ENCODE assay signal across 20 cellular contexts in genomic region chr7:41162612-41163011, GRCh38.
A peak's percentile ranks its signal among the peaks of the same experiment; 100 is the strongest.
DNase-seq lines count a peak whose midpoint lies in the region; ATAC-seq, FAIRE-seq and TF ChIP-seq lines count a peak whose summit lies in the region.
"Had no signal": no experiment of that assay in that cellular context is flagged by ENCODE, and none has a peak within 500 bp of the region (broad histone marks: within the 10 kb centered on the region; RNA-seq: fewer than 3 reads in every experiment).

No MANE protein-coding gene starts in this region.

- H3K27me3 ChIP-seq in astrocyte (ENCODE audit: insufficient read depth, low read length) = no peaks in the 10 kb centered on the region

- no peak overlapping the region for H3K4me2 ChIP-seq in astrocyte (ENCODE audit: low read length)
- H3K4me2 ChIP-seq: GM23338 had no signal

- no peaks in the 10 kb centered on the region for H3K27me3 Mint-ChIP-seq in astrocyte (ENCODE audit: low read depth, unreplicated experiment)
- no peaks in the 10 kb centered on the region for H3K27me3 Mint-ChIP-seq in activated CD4-positive, alpha-beta T cell treated with anti-CD3 and anti-CD28 coated beads for 36 hours
- H3K27me3 Mint-ChIP-seq in T-cell = no peaks in the 10 kb centered on the region

- CTCF ChIA-PET in activated CD4-positive, alpha-beta T cell treated with anti-CD3 and anti-CD28 coated beads for 36 hours (lab: Charles Lee) = no interaction called here
- CTCF ChIA-PET in T-cell (lab: Charles Lee) = no interaction called here

- H3K4me1 Mint-ChIP-seq in astrocyte (ENCODE audit: low read depth, unreplicated experiment) = peaks cover 8% of the 10 kb centered on the region
- H3K4me1 Mint-ChIP-seq in activated CD4-positive, alpha-beta T cell treated with anti-CD3 and anti-CD28 coated beads for 36 hours = no peaks in the 10 kb centered on the region
- no peaks in the 10 kb centered on the region for H3K4me1 Mint-ChIP-seq in T-cell
- H3K4me1 Mint-ChIP-seq: CD14-positive monocyte, GM23338 had no signal

- no peaks in the 10 kb centered on the region for H4K20me1 ChIP-seq in astrocyte (ENCODE audit: insufficient read depth, low read length)

- TF ChIP-seq CTCF in astrocyte (IDR thresholded peaks at IDR 0.05; ENCODE audit: insufficient read depth, low read depth, low read length) = no peak

- H3K4me1 ChIP-seq in astrocyte (ENCODE audit: insufficient read depth, low read length) = no peaks in the 10 kb centered on the region

- H3K9ac ChIP-seq in astrocyte (ENCODE audit: low read length) = no peak overlapping the region

- H3K9me3 ChIP-seq in astrocyte (ENCODE audit: insufficient read depth, low read depth, low read length) = no peaks in the 10 kb centered on the region

- H3K27ac Mint-ChIP-seq in astrocyte (ENCODE audit: unreplicated experiment) (no peak overlapping the region), T-cell (no peak overlapping the region)
- no peak overlapping the region for H3K27ac Mint-ChIP-seq in activated CD4-positive, alpha-beta T cell treated with anti-CD3 and anti-CD28 coated beads for 36 hours
- H3K27ac Mint-ChIP-seq: CD14-positive monocyte, GM23338 had no signal

- intact Hi-C loops in activated CD4-positive, alpha-beta T cell treated with anti-CD3 and anti-CD28 coated beads for 36 hours (cut with DNase I, micrococcal nuclease) = no loop called here

- H3K79me2 ChIP-seq in astrocyte (ENCODE audit: insufficient read depth, low read length) = no peaks in the 10 kb centered on the region

- no peak overlapping the region for H3K27ac ChIP-seq in astrocyte (ENCODE audit: low read depth, low read length)

- ATAC-seq in activated CD4-positive, alpha-beta T cell treated with anti-CD3 and anti-CD28 coated beads for 36 hours = no peak
- ATAC-seq in T-cell (replicated peaks in 1 of 4) (no peak), GM18498 (IDR thresholded peaks at IDR 0.05; ENCODE audit: unreplicated experiment) (no peak)
- ATAC-seq: GM23338, HepG2, Panc1 had no signal

- peak; percentile 39 for FAIRE-seq in astrocyte (lab: Jason Lieb, UNC)
- FAIRE-seq: A204.1, HepG2 had no signal

- H3K36me3 ChIP-seq in astrocyte (ENCODE audit: insufficient read depth, low read length) = no peaks in the 10 kb centered on the region

- H3K4me3 ChIP-seq in astrocyte (ENCODE audit: insufficient read depth, low read depth, low read length) = no peak overlapping the region
- H3K4me3 ChIP-seq: GM23338 had no signal

- POLR2A ChIA-PET in activated CD4-positive, alpha-beta T cell treated with anti-CD3 and anti-CD28 coated beads for 36 hours (lab: Charles Lee) = no interaction called here
- POLR2A ChIA-PET in T-cell (lab: Charles Lee) = no interaction called here

- H3K9me3 Mint-ChIP-seq in astrocyte (ENCODE audit: unreplicated experiment) (no peaks in the 10 kb centered on the region), T-cell (peaks cover 0 to under 1% (median 0%) of the 10 kb centered on the region in 3 donors)
- H3K9me3 Mint-ChIP-seq in activated CD4-positive, alpha-beta T cell treated with anti-CD3 and anti-CD28 coated beads for 36 hours (ENCODE audit: low read depth) = peaks cover 6% of the 10 kb centered on the region

- H3K36me3 Mint-ChIP-seq in astrocyte (ENCODE audit: low read depth, unreplicated experiment) (no peaks in the 10 kb centered on the region), T-cell (no peaks in the 10 kb centered on the region)
- H3K36me3 Mint-ChIP-seq in activated CD4-positive, alpha-beta T cell treated with anti-CD3 and anti-CD28 coated beads for 36 hours (ENCODE audit: low read depth) = no peaks in the 10 kb centered on the region
- H3K36me3 Mint-ChIP-seq: CD14-positive monocyte had no signal

- DNase-seq in Caki2 (ENCODE audit: low read depth) = peak; percentile 14
- peak; percentile 63 for DNase-seq in HT1080 (ENCODE audit: low read depth)
- DNase-seq in astrocyte (ENCODE audit: low read depth) = peak; percentile 60
- peak; percentile 34 for DNase-seq in iris pigment epithelial cell (ENCODE audit: low read depth)
- DNase-seq in SW480 (ENCODE audit: low spot score) = no peak
- DNase-seq in activated CD4-positive, alpha-beta T cell treated with anti-CD3 and anti-CD28 coated beads for 36 hours = no peak
- DNase-seq in T-cell = no peak
- DNase-seq: Calu3, GF-D8, NCI-H1417, NCI-H1930, NCI-H2171 treated with DMSO at 0.1 percent for 48 hours, NCI-H82, SHP77 treated with DMSO at 0.1 percent for 48 hours had no signal

- H3K4me3 Mint-ChIP-seq in astrocyte (ENCODE audit: unreplicated experiment) (no peak overlapping the region), T-cell (no peak overlapping the region)
- H3K4me3 Mint-ChIP-seq in activated CD4-positive, alpha-beta T cell treated with anti-CD3 and anti-CD28 coated beads for 36 hours = no peak overlapping the region
- H3K4me3 Mint-ChIP-seq: CD14-positive monocyte, GM23338 had no signal

- no peak overlapping the region for H2AFZ ChIP-seq in astrocyte (ENCODE audit: low read depth, low read length)
- H2AFZ ChIP-seq: GM23338 had no signal

- in situ Hi-C loops in Caki2 (cut with HindIII; ENCODE audit: low pct_unique_long_range_greater_than_20kb, low sequenced_read_pairs) = no loop called here

Comparison
In these comparisons a context has a peak if more than half of its experiments do, and no peak if none do; other contexts are left out.
1. DNase-seq: peak in Caki2 (single experiment), HT1080 (single experiment), astrocyte (single experiment) and iris pigment epithelial cell (single experiment); none in SW480 (single experiment), activated CD4-positive, alpha-beta T cell treated with anti-CD3 and anti-CD28 coated beads for 36 hours (single experiment) and T-cell (0 of 34).